ENCODE assay signal across 14 cellular contexts in the genomic region with DNA sequence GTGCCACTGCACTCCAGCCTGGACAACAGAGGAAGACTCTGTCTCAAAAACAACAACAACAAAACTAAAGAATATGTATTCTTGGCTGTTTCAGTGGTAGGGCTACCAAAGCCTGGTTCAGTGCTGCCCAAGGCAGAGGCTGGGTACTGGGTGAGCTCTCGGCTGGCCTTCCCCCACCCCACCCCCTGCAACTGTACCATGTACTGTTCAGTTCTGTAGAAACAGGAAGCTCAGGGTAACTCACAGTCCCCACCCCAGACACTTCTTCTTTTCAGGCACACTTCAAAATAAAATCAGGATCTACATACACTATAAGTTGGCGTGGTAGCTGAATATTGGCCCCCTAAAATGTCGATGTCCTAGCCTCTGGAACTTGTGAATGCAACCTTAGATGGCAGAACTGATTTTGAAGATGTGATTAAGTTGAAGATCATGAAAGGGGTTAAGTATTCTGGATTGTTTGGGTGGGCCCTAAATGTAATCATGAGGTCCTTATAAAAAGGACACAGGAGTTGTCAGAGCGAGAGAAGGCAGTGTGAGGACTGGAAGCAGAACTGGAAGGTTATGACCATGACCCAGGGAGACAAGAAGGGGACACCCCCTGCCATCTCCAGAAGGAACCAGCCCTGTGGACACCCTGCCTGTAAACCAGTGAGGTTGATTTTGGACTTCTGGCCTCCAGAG. TPM values are rescaled to one million over a fixed set of nuclear protein-coding genes. Genes with fewer than 3 reads are reported as not detected.
DNase-seq lines count a peak whose midpoint lies in the region; ATAC-seq and TF ChIP-seq lines count a peak whose summit lies in the region.
"Had no signal": no experiment of that assay in that cellular context is flagged by ENCODE, and none has a peak within 500 bp of the region (broad histone marks: within the 10 kb centered on the region; RNA-seq: fewer than 3 reads in every experiment).

No MANE protein-coding gene starts in this region.

- H3K27me3 Mint-ChIP-seq in CD4-positive, alpha-beta memory T cell = peaks cover 0 to 4% of the 10 kb centered on the region in 2 donors
- H3K27me3 Mint-ChIP-seq in activated CD8-positive, alpha-beta T cell treated with anti-CD3 and anti-CD28 coated beads for 36 hours = peaks cover 6% of the 10 kb centered on the region

- no peaks in the 10 kb centered on the region for H3K4me1 ChIP-seq in left ventricle myocardium inferior
- peaks cover 8% of the 10 kb centered on the region for H3K4me1 ChIP-seq in CD4-positive, alpha-beta memory T cell (ENCODE audit: insufficient read depth, low read length)

- H3K27me3 ChIP-seq in left ventricle myocardium inferior (ENCODE audit: low read depth) = peaks cover 5% of the 10 kb centered on the region
- no peaks in the 10 kb centered on the region for H3K27me3 ChIP-seq in CD4-positive, alpha-beta memory T cell (ENCODE audit: insufficient read depth, low read length)

- POLR2A ChIA-PET in CD4-positive, alpha-beta memory T cell (lab: Charles Lee; ENCODE audit: partially characterized antibody) = no interaction called here
- POLR2A ChIA-PET in activated CD8-positive, alpha-beta T cell treated with anti-CD3 and anti-CD28 coated beads for 36 hours (lab: Charles Lee) = no interaction called here

- no peak for TF ChIP-seq CTCF in left ventricle myocardium inferior (IDR thresholded peaks at IDR 0.05; ENCODE audit: borderline replicate concordance)
- no peak for TF ChIP-seq CTCF in activated CD8-positive, alpha-beta T cell treated with anti-CD3 and anti-CD28 coated beads for 36 hours (IDR thresholded peaks at IDR 0.05)

- H3K36me3 ChIP-seq in left ventricle myocardium inferior = no peaks in the 10 kb centered on the region
- H3K36me3 ChIP-seq in CD4-positive, alpha-beta memory T cell (ENCODE audit: insufficient read depth, low read length) = no peaks in the 10 kb centered on the region

- intact Hi-C loops in left ventricle myocardium inferior (cut with micrococcal nuclease) = no loop called here
- intact Hi-C loops in CD4-positive, alpha-beta memory T cell (cut with micrococcal nuclease) = no loop called here
- intact Hi-C loops in activated CD8-positive, alpha-beta T cell treated with anti-CD3 and anti-CD28 coated beads for 36 hours (cut with micrococcal nuclease) = no loop called here

- peaks cover 3% of the 10 kb centered on the region for H3K4me1 Mint-ChIP-seq in stimulated activated effector memory CD8-positive, alpha-beta T cell treated with anti-CD3 and anti-CD28 coated beads, Interleukin-12 subunit alpha, Interleukin-12 subunit beta, amount 100 ng/mL, for 72 hours
- peaks cover 6 to 22% (median 16%) of the 10 kb centered on the region in 4 donors for H3K4me1 Mint-ChIP-seq in CD4-positive, alpha-beta memory T cell
- H3K4me1 Mint-ChIP-seq in activated CD8-positive, alpha-beta T cell treated with anti-CD3 and anti-CD28 coated beads for 36 hours (ENCODE audit: low read depth) = peaks cover 10% of the 10 kb centered on the region

- H3K9me3 ChIP-seq in left ventricle myocardium inferior (replicated peaks) = peaks cover 9% of the 10 kb centered on the region
- no peaks in the 10 kb centered on the region for H3K9me3 ChIP-seq in CD4-positive, alpha-beta memory T cell (ENCODE audit: control insufficient read depth in 1 of 2, low read length in 2 of 2)

- no peak overlapping the region for H3K27ac Mint-ChIP-seq in stimulated activated effector memory CD8-positive, alpha-beta T cell treated with anti-CD3 and anti-CD28 coated beads, Interleukin-12 subunit alpha, Interleukin-12 subunit beta, amount 100 ng/mL, for 72 hours
- peak overlapping the region in 1 of 7 donors; percentile 15 for H3K27ac Mint-ChIP-seq in CD4-positive, alpha-beta memory T cell
- H3K27ac Mint-ChIP-seq in activated CD8-positive, alpha-beta T cell treated with anti-CD3 and anti-CD28 coated beads for 36 hours = no peak overlapping the region

- no peak overlapping the region for H3K4me3 Mint-ChIP-seq in stimulated activated effector memory CD8-positive, alpha-beta T cell treated with anti-CD3 and anti-CD28 coated beads, Interleukin-12 subunit alpha, Interleukin-12 subunit beta, amount 100 ng/mL, for 72 hours
- H3K4me3 Mint-ChIP-seq in CD4-positive, alpha-beta memory T cell = peak overlapping the region in 1 of 8 donors; percentile 26
- no peak overlapping the region for H3K4me3 Mint-ChIP-seq in activated CD8-positive, alpha-beta T cell treated with anti-CD3 and anti-CD28 coated beads for 36 hours
- H3K4me3 Mint-ChIP-seq: CD4-positive, CD25-positive, alpha-beta regulatory T cell had no signal

- peak; percentile 90 for DNase-seq in SIG-M5 treated with dmso at 0.1 percent for 504 hours (lab: John Stamatoyannopoulos, UW; ENCODE audit: unreplicated experiment)
- peak; percentile 55 for DNase-seq in left ventricle myocardium inferior
- no peak for DNase-seq in stimulated activated effector memory CD8-positive, alpha-beta T cell treated with anti-CD3 and anti-CD28 coated beads, Interleukin-12 subunit alpha, Interleukin-12 subunit beta, amount 100 ng/mL, for 72 hours (ENCODE audit: low spot score in 2 of 2)
- no peak for DNase-seq in CD4-positive, alpha-beta memory T cell
- DNase-seq in HT-29 (ENCODE audit: low spot score) = no peak
- DNase-seq in activated CD8-positive, alpha-beta T cell treated with anti-CD3 and anti-CD28 coated beads for 36 hours = no peak
- DNase-seq: activated CD4-positive, alpha-beta T cell treated with anti-CD3 and anti-CD28 coated beads for 1 hour; activated effector memory CD4-positive, alpha-beta T cell treated with anti-CD3 and anti-CD28 coated beads, Interleukin-2, amount 50 U/mL, for 16 hours; NCI-H2029 treated with DMSO at 0.1 percent for 48 hours; stimulated activated CD8-positive, alpha-beta memory T cell treated with anti-CD3 and anti-CD28 coated beads, Interleukin-4, amount 100 ng/mL, for 48 hours had no signal

- ATAC-seq in GM19023 (IDR thresholded peaks at IDR 0.05; ENCODE audit: unreplicated experiment) (peak; percentile 63), GM18867 (IDR thresholded peaks at IDR 0.05; ENCODE audit: unreplicated experiment) (no peak)
- ATAC-seq in stimulated activated effector memory CD8-positive, alpha-beta T cell treated with anti-CD3 and anti-CD28 coated beads, Interleukin-12 subunit alpha, Interleukin-12 subunit beta, amount 100 ng/mL, for 72 hours = peak; percentile 40
- ATAC-seq in activated CD8-positive, alpha-beta T cell treated with anti-CD3 and anti-CD28 coated beads for 36 hours = no peak

- CTCF ChIA-PET in CD4-positive, alpha-beta memory T cell (lab: Charles Lee; ENCODE audit: partially characterized antibody) = no interaction called here
- CTCF ChIA-PET in activated CD8-positive, alpha-beta T cell treated with anti-CD3 and anti-CD28 coated beads for 36 hours (lab: Charles Lee) = no interaction called here

- no peaks in the 10 kb centered on the region for H3K36me3 Mint-ChIP-seq in stimulated activated effector memory CD8-positive, alpha-beta T cell treated with anti-CD3 and anti-CD28 coated beads, Interleukin-12 subunit alpha, Interleukin-12 subunit beta, amount 100 ng/mL, for 72 hours
- peaks cover 0 to 7% of the 10 kb centered on the region in 2 donors for H3K36me3 Mint-ChIP-seq in CD4-positive, alpha-beta memory T cell
- no peaks in the 10 kb centered on the region for H3K36me3 Mint-ChIP-seq in activated CD8-positive, alpha-beta T cell treated with anti-CD3 and anti-CD28 coated beads for 36 hours (ENCODE audit: low read depth)
- H3K36me3 Mint-ChIP-seq: CD4-positive, CD25-positive, alpha-beta regulatory T cell had no signal

- H3K9me3 Mint-ChIP-seq in stimulated activated effector memory CD8-positive, alpha-beta T cell treated with anti-CD3 and anti-CD28 coated beads, Interleukin-12 subunit alpha, Interleukin-12 subunit beta, amount 100 ng/mL, for 72 hours = peaks cover 4% of the 10 kb centered on the region
- H3K9me3 Mint-ChIP-seq in CD4-positive, alpha-beta memory T cell = peaks cover 0 to 10% (median 6%) of the 10 kb centered on the region in 8 donors
- H3K9me3 Mint-ChIP-seq in activated CD8-positive, alpha-beta T cell treated with anti-CD3 and anti-CD28 coated beads for 36 hours = peaks cover 2% of the 10 kb centered on the region

- H3K27ac ChIP-seq in left ventricle myocardium inferior (replicated peaks) = peak overlapping the region; percentile 51
- H3K27ac ChIP-seq in CD4-positive, alpha-beta memory T cell (ENCODE audit: low read depth, low read length) = no peak overlapping the region

- no peak overlapping the region for H3K4me3 ChIP-seq in left ventricle myocardium inferior
- no peak overlapping the region for H3K4me3 ChIP-seq in CD4-positive, alpha-beta memory T cell (ENCODE audit: low read length in 2 of 2)
- H3K4me3 ChIP-seq: skin epidermis had no signal

RNA-seq across cellular contexts. Expression of gene TBXAS1, which starts 31.2 kb away (rescaled TPM):
- total RNA-seq in left ventricle myocardium inferior = 3.9 TPM
- 10 to 100 TPM; 16.6 to 18.0 TPM for total RNA-seq in CD4-positive, alpha-beta memory T cell
- polyA plus RNA-seq in CD4-positive, alpha-beta memory T cell = 10 to 100 TPM; 19.8 to 20.1 TPM
- 17.2 and 22.8 TPM in 2 replicates for total RNA-seq in HT-29 (2014; rRNA removed; shearing (Covaris generic))
- 1 to 10 TPM; 1.5 to 2.1 TPM for total RNA-seq in activated CD8-positive, alpha-beta T cell treated with anti-CD3 and anti-CD28 coated beads for 36 hours

Comparison
In these comparisons a context has a peak if more than half of its experiments do, and no peak if none do; other contexts are left out.
1. ATAC-seq: peak in GM19023 (single experiment) and stimulated activated effector memory CD8-positive, alpha-beta T cell treated with anti-CD3 and anti-CD28 coated beads, Interleukin-12 subunit alpha, Interleukin-12 subunit beta, amount 100 ng/mL, for 72 hours (single experiment); none in GM18867 (single experiment) and activated CD8-positive, alpha-beta T cell treated with anti-CD3 and anti-CD28 coated beads for 36 hours (single experiment).
2. DNase-seq: peak in SIG-M5 treated with dmso at 0.1 percent for 504 hours (single experiment) and left ventricle myocardium inferior (single experiment); none in stimulated activated effector memory CD8-positive, alpha-beta T cell treated with anti-CD3 and anti-CD28 coated beads, Interleukin-12 subunit alpha, Interleukin-12 subunit beta, amount 100 ng/mL, for 72 hours (0 of 2), CD4-positive, alpha-beta memory T cell (0 of 5), HT-29 (single experiment) and activated CD8-positive, alpha-beta T cell treated with anti-CD3 and anti-CD28 coated beads for 36 hours (single experiment).